ENCODE assay signal across 1 cellular context in genomic region chr18:46772396-46772795, GRCh38.
TF ChIP-seq lines count a peak whose summit lies in the region.

No MANE protein-coding gene starts in this region.

TF ChIP-seq in GM12878, 131 proteins besides CTCF, POLR2A, EP300 and RAD21 (continued from another document):
- TF ChIP-seq PKNOX1 (IDR thresholded peaks at IDR 0.05) (no peak), SIX5 (IDR thresholded peaks at IDR 0.05; ENCODE audit: low read depth, low read length, severe bottlenecking) (no peak), NRF1 (conservative IDR thresholded peaks at IDR 0.05; ENCODE audit: low read depth, low read length) (no peak), SP1 (IDR thresholded peaks at IDR 0.05; ENCODE audit: low read depth, low read length) (no peak), DPF2 (IDR thresholded peaks at IDR 0.05) (no peak), NR2F1 (conservative IDR thresholded peaks at IDR 0.05) (no peak), YY1 (IDR thresholded peaks at IDR 0.05; ENCODE audit: low read depth, low read length) (no peak), ZNF217 (IDR thresholded peaks at IDR 0.05) (no peak), RFX5 (IDR thresholded peaks at IDR 0.05; ENCODE audit: low read depth, low read length) (no peak), PAX8 (IDR thresholded peaks at IDR 0.05) (no peak), CEBPB (IDR thresholded peaks at IDR 0.05; ENCODE audit: borderline replicate concordance in 1 of 2, low read depth in 2 of 2, low read length in 2 of 2) (no peak)
- TF ChIP-seq, protein P1, sequence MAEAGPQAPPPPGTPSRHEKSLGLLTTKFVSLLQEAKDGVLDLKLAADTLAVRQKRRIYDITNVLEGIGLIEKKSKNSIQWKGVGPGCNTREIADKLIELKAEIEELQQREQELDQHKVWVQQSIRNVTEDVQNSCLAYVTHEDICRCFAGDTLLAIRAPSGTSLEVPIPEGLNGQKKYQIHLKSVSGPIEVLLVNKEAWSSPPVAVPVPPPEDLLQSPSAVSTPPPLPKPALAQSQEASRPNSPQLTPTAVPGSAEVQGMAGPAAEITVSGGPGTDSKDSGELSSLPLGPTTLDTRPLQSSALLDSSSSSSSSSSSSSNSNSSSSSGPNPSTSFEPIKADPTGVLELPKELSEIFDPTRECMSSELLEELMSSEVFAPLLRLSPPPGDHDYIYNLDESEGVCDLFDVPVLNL (IDR thresholded peaks at IDR 0.05; ENCODE audit: low read depth, low read length): no peak
- TF ChIP-seq, protein P2, sequence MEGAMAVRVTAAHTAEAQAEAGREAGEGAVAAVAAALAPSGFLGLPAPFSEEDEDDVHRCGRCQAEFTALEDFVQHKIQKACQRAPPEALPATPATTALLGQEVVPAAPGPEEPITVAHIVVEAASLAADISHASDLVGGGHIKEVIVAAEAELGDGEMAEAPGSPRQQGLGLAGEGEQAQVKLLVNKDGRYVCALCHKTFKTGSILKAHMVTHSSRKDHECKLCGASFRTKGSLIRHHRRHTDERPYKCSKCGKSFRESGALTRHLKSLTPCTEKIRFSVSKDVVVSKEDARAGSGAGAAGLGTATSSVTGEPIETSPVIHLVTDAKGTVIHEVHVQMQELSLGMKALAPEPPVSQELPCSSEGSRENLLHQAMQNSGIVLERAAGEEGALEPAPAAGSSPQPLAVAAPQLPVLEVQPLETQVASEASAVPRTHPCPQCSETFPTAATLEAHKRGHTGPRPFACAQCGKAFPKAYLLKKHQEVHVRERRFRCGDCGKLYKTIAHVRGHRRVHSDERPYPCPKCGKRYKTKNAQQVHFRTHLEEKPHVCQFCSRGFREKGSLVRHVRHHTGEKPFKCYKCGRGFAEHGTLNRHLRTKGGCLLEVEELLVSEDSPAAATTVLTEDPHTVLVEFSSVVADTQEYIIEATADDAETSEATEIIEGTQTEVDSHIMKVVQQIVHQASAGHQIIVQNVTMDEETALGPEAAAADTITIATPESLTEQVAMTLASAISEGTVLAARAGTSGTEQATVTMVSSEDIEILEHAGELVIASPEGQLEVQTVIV (IDR thresholded peaks at IDR 0.05; ENCODE audit: borderline replicate concordance, partially characterized antibody): no peak
